ENCODE assay signal across 1 cellular context in the genomic region with DNA sequence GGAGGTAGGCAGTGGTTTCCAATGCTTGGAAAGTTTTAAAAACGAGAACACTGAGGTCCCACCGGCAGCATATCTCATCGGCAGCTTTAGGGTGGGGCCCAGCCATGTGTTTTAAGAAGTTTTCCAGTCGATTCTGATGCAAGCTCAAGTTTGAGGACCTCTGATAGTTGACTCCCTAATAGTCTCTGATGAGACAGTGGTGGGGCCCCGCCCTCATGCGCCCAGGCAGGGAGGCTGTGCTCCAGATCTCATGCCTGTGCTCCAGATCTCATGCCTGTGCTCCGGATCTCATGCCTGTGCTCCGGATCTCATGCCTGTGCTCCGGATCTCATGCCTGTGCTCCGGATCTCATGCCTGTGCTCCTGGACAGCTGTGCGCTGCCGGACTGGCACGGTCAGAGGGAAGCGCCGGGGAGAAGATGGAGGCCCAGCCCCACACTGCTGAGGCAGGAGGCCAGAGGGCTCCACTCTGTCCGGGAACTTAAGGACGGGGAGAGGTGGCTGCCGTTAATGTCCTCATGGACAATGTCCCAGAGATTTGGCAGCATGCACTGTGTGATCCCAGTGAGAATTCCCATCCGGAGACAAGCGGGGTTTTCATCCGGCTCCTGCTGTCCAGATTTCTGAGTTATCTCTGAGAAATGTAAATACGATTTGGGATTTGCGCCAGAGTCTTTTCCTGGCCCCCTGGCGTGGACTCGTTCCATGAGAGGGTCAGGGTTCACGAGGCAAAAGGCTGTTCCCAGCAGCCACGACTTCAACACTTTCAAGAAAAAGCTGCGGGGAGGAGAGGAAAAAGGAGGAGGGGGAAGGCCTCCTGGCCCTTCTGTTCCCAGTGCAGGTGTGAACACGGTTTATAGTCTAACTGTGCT.
TF ChIP-seq lines count a peak whose summit lies in the region.

No MANE protein-coding gene starts in this region.

TF ChIP-seq in GM23338, 12 proteins besides CTCF, POLR2A, EP300 and RAD21 (continued from another document):
- TF ChIP-seq ZNF462 (CRISPR knock-in tag; IDR thresholded peaks at IDR 0.05) (no peak), CREB1 (CRISPR knock-in tag; IDR thresholded peaks at IDR 0.05; ENCODE audit: low read depth) (no peak), STAT1 (IDR thresholded peaks at IDR 0.05; ENCODE audit: unreplicated experiment) (no peak)
